ENCODE assay signal across 1 cellular context in the genomic region with DNA sequence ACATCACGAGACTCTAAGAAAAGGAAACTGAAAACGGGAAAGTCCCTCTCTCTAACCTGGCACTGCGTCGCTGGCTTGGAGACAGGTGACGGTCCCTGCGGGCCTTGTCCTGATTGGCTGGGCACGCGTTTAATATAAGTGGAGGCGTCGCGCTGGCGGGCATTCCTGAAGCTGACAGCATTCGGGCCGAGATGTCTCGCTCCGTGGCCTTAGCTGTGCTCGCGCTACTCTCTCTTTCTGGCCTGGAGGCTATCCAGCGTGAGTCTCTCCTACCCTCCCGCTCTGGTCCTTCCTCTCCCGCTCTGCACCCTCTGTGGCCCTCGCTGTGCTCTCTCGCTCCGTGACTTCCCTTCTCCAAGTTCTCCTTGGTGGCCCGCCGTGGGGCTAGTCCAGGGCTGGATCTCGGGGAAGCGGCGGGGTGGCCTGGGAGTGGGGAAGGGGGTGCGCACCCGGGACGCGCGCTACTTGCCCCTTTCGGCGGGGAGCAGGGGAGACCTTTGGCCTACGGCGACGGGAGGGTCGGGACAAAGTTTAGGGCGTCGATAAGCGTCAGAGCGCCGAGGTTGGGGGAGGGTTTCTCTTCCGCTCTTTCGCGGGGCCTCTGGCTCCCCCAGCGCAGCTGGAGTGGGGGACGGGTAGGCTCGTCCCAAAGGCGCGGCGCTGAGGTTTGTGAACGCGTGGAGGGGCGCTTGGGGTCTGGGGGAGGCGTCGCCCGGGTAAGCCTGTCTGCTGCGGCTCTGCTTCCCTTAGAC.
TF ChIP-seq lines count a peak whose summit lies in the region.

Gene B2M (plus strand): TSS at position 162 of the 752 bp plus-strand sequence. CDS start 30 bp downstream, at position 192.

TF ChIP-seq in K562, 482 proteins besides CTCF, POLR2A, EP300 and RAD21 (continued from another document and continues in another):
- TF ChIP-seq KDM4B (IDR thresholded peaks at IDR 0.05; ENCODE audit: borderline replicate concordance in 2 of 2, low read depth in 1 of 2): no peak
- no peak for TF ChIP-seq ZNF263 (CRISPR knock-in tag; IDR thresholded peaks at IDR 0.05; ENCODE audit: borderline replicate concordance)
- TF ChIP-seq SAFB (IDR thresholded peaks at IDR 0.05; ENCODE audit: borderline replicate concordance, low read depth, low read length): no peak
- no peak for TF ChIP-seq NFXL1 (CRISPR knock-in tag; IDR thresholded peaks at IDR 0.05)
- TF ChIP-seq PHF20 (IDR thresholded peaks at IDR 0.05; ENCODE audit: partially characterized antibody): peak; percentile 54
- TF ChIP-seq ZSCAN29 (IDR thresholded peaks at IDR 0.05): no peak
- TF ChIP-seq ZNF274 (IDR thresholded peaks at IDR 0.05; ENCODE audit: borderline replicate concordance, low read depth, low read length): no peak
- TF ChIP-seq PHF21A (IDR thresholded peaks at IDR 0.05; ENCODE audit: borderline replicate concordance, low read depth): no peak
- no peak for TF ChIP-seq SFPQ (IDR thresholded peaks at IDR 0.05; ENCODE audit: low read depth, low read length)
- no peak for TF ChIP-seq ZNF175 (CRISPR knock-in tag; IDR thresholded peaks at IDR 0.05; ENCODE audit: low read depth)
- peak; percentile 89 for TF ChIP-seq EP400 (IDR thresholded peaks at IDR 0.05)
- no peak for TF ChIP-seq ZNF184 (CRISPR knock-in tag; IDR thresholded peaks at IDR 0.05)
- TF ChIP-seq, protein P1, sequence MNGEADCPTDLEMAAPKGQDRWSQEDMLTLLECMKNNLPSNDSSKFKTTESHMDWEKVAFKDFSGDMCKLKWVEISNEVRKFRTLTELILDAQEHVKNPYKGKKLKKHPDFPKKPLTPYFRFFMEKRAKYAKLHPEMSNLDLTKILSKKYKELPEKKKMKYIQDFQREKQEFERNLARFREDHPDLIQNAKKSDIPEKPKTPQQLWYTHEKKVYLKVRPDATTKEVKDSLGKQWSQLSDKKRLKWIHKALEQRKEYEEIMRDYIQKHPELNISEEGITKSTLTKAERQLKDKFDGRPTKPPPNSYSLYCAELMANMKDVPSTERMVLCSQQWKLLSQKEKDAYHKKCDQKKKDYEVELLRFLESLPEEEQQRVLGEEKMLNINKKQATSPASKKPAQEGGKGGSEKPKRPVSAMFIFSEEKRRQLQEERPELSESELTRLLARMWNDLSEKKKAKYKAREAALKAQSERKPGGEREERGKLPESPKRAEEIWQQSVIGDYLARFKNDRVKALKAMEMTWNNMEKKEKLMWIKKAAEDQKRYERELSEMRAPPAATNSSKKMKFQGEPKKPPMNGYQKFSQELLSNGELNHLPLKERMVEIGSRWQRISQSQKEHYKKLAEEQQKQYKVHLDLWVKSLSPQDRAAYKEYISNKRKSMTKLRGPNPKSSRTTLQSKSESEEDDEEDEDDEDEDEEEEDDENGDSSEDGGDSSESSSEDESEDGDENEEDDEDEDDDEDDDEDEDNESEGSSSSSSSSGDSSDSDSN (IDR thresholded peaks at IDR 0.05; ENCODE audit: borderline replicate concordance in 1 of 2, low read depth in 2 of 2, low read length in 2 of 2): peak; percentile 78 to 82; a peak in 3 of 4 replicates
- peak; percentile 54 for TF ChIP-seq HNRNPLL (IDR thresholded peaks at IDR 0.05; ENCODE audit: low read depth, low read length, poor library complexity, severe bottlenecking)
- no peak for TF ChIP-seq U2AF1 (optimal IDR thresholded peaks at IDR 0.05; ENCODE audit: low read depth, low read length)
- 0 out of 2 replicates have a peak, but pooled peaks have one; percentile 10 for TF ChIP-seq EGR1 (conservative IDR thresholded peaks at IDR 0.05)
- TF ChIP-seq, protein P2, sequence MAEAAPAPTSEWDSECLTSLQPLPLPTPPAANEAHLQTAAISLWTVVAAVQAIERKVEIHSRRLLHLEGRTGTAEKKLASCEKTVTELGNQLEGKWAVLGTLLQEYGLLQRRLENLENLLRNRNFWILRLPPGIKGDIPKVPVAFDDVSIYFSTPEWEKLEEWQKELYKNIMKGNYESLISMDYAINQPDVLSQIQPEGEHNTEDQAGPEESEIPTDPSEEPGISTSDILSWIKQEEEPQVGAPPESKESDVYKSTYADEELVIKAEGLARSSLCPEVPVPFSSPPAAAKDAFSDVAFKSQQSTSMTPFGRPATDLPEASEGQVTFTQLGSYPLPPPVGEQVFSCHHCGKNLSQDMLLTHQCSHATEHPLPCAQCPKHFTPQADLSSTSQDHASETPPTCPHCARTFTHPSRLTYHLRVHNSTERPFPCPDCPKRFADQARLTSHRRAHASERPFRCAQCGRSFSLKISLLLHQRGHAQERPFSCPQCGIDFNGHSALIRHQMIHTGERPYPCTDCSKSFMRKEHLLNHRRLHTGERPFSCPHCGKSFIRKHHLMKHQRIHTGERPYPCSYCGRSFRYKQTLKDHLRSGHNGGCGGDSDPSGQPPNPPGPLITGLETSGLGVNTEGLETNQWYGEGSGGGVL (CRISPR knock-in tag; IDR thresholded peaks at IDR 0.05): no peak
- TF ChIP-seq MEIS2 (IDR thresholded peaks at IDR 0.05; ENCODE audit: partially characterized antibody): peak; percentile 6
- TF ChIP-seq PTRF (tag; IDR thresholded peaks at IDR 0.05): no peak
- no peak for TF ChIP-seq ZNF639 (CRISPR knock-in tag; conservative IDR thresholded peaks at IDR 0.05 in 1 of 2, IDR thresholded peaks at IDR 0.05 in 1 of 2)
- no peak for TF ChIP-seq ZNF830 (CRISPR knock-in tag; IDR thresholded peaks at IDR 0.05)
- TF ChIP-seq PCBP1 (IDR thresholded peaks at IDR 0.05; ENCODE audit: low read depth, low read length, poor library complexity, severe bottlenecking): no peak
- TF ChIP-seq U2AF2 (optimal IDR thresholded peaks at IDR 0.05; ENCODE audit: low read depth, low read length): no peak
- TF ChIP-seq FOS (IDR thresholded peaks at IDR 0.05; ENCODE audit: extremely low read depth, insufficient read length): peak; percentile 91
- peak; percentile 61 for TF ChIP-seq SNRNP70 (optimal IDR thresholded peaks at IDR 0.05; ENCODE audit: low read depth, low read length)
- TF ChIP-seq WHSC1 (IDR thresholded peaks at IDR 0.05; ENCODE audit: low read length): no peak
- TF ChIP-seq, protein P3, sequence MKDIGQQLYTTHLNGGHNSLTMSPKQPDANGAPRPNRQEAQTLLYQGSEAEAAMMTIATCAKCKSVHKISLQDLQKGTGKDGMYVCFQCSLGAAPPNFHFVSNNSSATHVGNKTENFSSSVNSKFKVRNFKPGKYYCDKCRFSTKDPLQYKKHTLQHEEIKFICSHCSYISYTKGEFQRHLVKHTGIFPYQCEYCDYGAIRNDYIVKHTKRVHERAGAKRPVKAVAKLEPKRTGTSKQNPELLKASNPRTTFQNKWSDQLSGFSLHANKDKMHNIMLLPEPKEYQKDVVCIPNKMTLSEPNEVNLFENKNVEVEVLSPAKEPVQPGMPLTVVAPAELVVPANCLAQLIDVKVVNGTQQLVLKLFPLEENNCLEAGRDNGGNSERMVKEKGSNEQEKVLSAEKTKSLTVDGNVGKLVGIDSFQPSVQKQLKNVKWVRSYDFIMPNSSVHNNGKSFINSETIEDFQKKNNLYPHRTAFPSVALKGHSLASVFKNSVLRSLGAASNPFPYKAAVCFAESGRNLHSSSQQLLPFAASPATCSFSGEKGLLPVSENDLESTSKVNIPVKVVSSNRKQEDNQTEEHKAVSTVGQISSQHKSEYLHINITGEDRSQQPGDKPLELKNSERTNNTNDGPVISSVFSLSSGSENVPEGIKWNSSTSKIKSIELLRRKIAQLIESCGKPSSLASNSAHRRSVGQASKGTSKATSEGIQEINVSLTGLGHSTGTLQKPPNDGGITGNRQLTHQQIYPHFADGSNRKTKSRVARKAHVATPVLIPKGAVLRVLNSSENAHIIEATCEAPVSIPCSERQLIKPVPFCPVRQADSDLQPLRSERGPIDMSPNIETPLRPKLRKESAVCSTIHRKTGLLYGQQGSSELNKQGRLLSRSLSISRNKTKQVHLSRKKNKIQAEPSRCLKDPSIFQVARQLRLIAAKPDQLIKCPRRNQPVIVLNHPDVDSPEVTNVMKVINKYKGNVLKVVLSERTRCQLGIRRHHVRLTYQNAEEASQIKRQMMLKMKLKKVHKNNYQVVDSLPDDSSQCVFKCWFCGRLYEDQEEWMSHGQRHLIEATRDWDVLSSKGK (CRISPR knock-in tag; IDR thresholded peaks at IDR 0.05): no peak
- no peak for TF ChIP-seq ZNF217 (CRISPR knock-in tag; IDR thresholded peaks at IDR 0.05)
- TF ChIP-seq ZC3H4 (CRISPR knock-in tag; IDR thresholded peaks at IDR 0.05; ENCODE audit: borderline replicate concordance): peak; percentile 80
- no peak for TF ChIP-seq ZBTB8A (IDR thresholded peaks at IDR 0.05; ENCODE audit: partially characterized antibody)
- no peak; the same call in 1 of the 2 replicates for TF ChIP-seq NR3C1 (CRISPR knock-in tag; IDR thresholded peaks at IDR 0.05)
- TF ChIP-seq HNRNPH1 (optimal IDR thresholded peaks at IDR 0.05; ENCODE audit: low read depth, low read length): no peak
- TF ChIP-seq HDAC8 (tag; IDR thresholded peaks at IDR 0.05): no peak
- TF ChIP-seq RBM17 (IDR thresholded peaks at IDR 0.05; ENCODE audit: borderline replicate concordance, low read depth, low read length): no peak
- no peak for TF ChIP-seq HMG20A (CRISPR knock-in tag; conservative IDR thresholded peaks at IDR 0.05)
- peak; percentile 62 for TF ChIP-seq ETV1 (tag; conservative IDR thresholded peaks at IDR 0.05; ENCODE audit: low read depth)
- TF ChIP-seq NR2F6 (CRISPR knock-in tag; IDR thresholded peaks at IDR 0.05): no peak
- TF ChIP-seq, protein P4, sequence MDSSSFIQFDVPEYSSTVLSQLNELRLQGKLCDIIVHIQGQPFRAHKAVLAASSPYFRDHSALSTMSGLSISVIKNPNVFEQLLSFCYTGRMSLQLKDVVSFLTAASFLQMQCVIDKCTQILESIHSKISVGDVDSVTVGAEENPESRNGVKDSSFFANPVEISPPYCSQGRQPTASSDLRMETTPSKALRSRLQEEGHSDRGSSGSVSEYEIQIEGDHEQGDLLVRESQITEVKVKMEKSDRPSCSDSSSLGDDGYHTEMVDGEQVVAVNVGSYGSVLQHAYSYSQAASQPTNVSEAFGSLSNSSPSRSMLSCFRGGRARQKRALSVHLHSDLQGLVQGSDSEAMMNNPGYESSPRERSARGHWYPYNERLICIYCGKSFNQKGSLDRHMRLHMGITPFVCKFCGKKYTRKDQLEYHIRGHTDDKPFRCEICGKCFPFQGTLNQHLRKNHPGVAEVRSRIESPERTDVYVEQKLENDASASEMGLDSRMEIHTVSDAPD (CRISPR knock-in tag; IDR thresholded peaks at IDR 0.05): no peak
- 0 out of 2 replicates have a peak, but pooled peaks have one; percentile 22 for TF ChIP-seq ZNF12 (CRISPR knock-in tag; IDR thresholded peaks at IDR 0.05)
- peak; percentile 38; the same call in 1 of the 2 replicates for TF ChIP-seq JUND (IDR thresholded peaks at IDR 0.05; ENCODE audit: borderline replicate concordance, low read depth, low read length)
- peak; percentile 39; the same call in 1 of the 3 replicates for TF ChIP-seq JUND (tag; IDR thresholded peaks at IDR 0.05; ENCODE audit: borderline replicate concordance, low read depth, low read length)
- no peak for TF ChIP-seq HDAC3 (IDR thresholded peaks at IDR 0.05; ENCODE audit: borderline replicate concordance, partially characterized antibody)
- TF ChIP-seq ZC3H11A (IDR thresholded peaks at IDR 0.05; ENCODE audit: low read depth, low read length): no peak
- no peak for TF ChIP-seq RHOXF2B (CRISPR knock-in tag; conservative IDR thresholded peaks at IDR 0.05)
- TF ChIP-seq XRCC5 (IDR thresholded peaks at IDR 0.05; ENCODE audit: low read depth, low read length): no peak
- no peak for TF ChIP-seq RBM15 (IDR thresholded peaks at IDR 0.05; ENCODE audit: insufficient read depth, low read length)
- TF ChIP-seq, protein P5, sequence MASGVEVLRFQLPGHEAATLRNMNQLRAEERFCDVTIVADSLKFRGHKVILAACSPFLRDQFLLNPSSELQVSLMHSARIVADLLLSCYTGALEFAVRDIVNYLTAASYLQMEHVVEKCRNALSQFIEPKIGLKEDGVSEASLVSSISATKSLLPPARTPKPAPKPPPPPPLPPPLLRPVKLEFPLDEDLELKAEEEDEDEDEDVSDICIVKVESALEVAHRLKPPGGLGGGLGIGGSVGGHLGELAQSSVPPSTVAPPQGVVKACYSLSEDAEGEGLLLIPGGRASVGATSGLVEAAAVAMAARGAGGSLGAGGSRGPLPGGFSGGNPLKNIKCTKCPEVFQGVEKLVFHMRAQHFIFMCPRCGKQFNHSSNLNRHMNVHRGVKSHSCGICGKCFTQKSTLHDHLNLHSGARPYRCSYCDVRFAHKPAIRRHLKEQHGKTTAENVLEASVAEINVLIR (CRISPR knock-in tag; IDR thresholded peaks at IDR 0.05): peak; percentile 94
- TF ChIP-seq, protein P6, sequence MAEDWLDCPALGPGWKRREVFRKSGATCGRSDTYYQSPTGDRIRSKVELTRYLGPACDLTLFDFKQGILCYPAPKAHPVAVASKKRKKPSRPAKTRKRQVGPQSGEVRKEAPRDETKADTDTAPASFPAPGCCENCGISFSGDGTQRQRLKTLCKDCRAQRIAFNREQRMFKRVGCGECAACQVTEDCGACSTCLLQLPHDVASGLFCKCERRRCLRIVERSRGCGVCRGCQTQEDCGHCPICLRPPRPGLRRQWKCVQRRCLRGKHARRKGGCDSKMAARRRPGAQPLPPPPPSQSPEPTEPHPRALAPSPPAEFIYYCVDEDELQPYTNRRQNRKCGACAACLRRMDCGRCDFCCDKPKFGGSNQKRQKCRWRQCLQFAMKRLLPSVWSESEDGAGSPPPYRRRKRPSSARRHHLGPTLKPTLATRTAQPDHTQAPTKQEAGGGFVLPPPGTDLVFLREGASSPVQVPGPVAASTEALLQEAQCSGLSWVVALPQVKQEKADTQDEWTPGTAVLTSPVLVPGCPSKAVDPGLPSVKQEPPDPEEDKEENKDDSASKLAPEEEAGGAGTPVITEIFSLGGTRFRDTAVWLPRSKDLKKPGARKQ (CRISPR knock-in tag; IDR thresholded peaks at IDR 0.05): no peak
